In the genomic region with DNA sequence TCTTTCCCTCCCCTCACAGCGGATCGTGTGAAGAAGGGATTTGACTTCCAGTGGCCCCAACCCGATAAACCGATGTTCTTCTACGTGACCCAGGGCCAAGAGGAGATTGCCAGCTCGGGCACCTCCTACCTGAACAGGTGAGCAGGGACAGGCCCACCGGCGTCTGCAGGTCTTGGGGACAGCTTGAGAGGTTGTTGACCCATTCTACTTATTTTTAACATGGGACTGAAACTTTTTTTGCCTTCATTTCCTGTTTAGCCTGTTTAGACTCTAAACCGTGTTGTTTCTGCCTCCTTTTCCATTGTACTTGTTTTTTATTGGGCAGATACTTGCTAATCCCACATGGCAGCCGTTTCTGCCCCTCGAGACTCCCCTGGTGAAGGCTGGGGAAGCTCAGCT, we compare ENCODE assay signal across 22 cellular contexts. TPM values are rescaled to one million over a fixed set of nuclear protein-coding genes. Genes with fewer than 3 reads are reported as not detected.
A peak's percentile ranks its signal among the peaks of the same experiment; 100 is the strongest.
DNase-seq lines count a peak whose midpoint lies in the region; ATAC-seq and TF ChIP-seq lines count a peak whose summit lies in the region.
"Had no signal": no experiment of that assay in that cellular context is flagged by ENCODE, and none has a peak within 500 bp of the region (broad histone marks: within the 10 kb centered on the region; RNA-seq: fewer than 3 reads in every experiment).

No MANE protein-coding gene starts in this region.

- H3K4me2 ChIP-seq in osteoblast (ENCODE audit: insufficient read depth, low read length): no peak overlapping the region
- H3K4me2 ChIP-seq: PC-9 had no signal

- H3K27ac ChIP-seq in left ventricle myocardium inferior (replicated peaks) (peak overlapping the region; percentile 42), right cardiac atrium (ENCODE audit: low read length) (no peak overlapping the region), osteoblast (ENCODE audit: low read depth, low read length) (no peak overlapping the region)
- H3K27ac ChIP-seq: PC-9 had no signal

- H3K27me3 Mint-ChIP-seq in central memory CD8-positive, alpha-beta T cell: no peaks in the 10 kb centered on the region
- H3K27me3 Mint-ChIP-seq in HFFc6 (ENCODE audit: insufficient read depth): peaks cover 2% of the 10 kb centered on the region; the same call in 1 of the 2 replicates
- H3K27me3 Mint-ChIP-seq: CD4-positive, alpha-beta memory T cell had no signal

- H3K9me3 ChIP-seq in left ventricle myocardium inferior (replicated peaks) (no peaks in the 10 kb centered on the region), right cardiac atrium (ENCODE audit: control insufficient read depth, low read length) (no peaks in the 10 kb centered on the region), osteoblast (ENCODE audit: low read depth, low read length) (no peaks in the 10 kb centered on the region)

- H3K4me1 ChIP-seq in left ventricle myocardium inferior (peaks cover 21% of the 10 kb centered on the region), right cardiac atrium (ENCODE audit: control insufficient read depth, insufficient read depth, low read length) (no peaks in the 10 kb centered on the region), osteoblast (ENCODE audit: insufficient read depth, low read length) (no peaks in the 10 kb centered on the region)

- H3K27ac Mint-ChIP-seq in central memory CD8-positive, alpha-beta T cell (ENCODE audit: low read depth): peak overlapping the region; percentile 73
- no peak overlapping the region for H3K27ac Mint-ChIP-seq in stimulated activated effector memory CD8-positive, alpha-beta T cell treated with anti-CD3 and anti-CD28 coated beads, Interleukin-12 subunit alpha, Interleukin-12 subunit beta, amount 100 ng/mL, for 72 hours
- no peak overlapping the region for H3K27ac Mint-ChIP-seq in HFFc6

- H3K4me3 Mint-ChIP-seq in central memory CD8-positive, alpha-beta T cell: no peak overlapping the region
- no peak overlapping the region for H3K4me3 Mint-ChIP-seq in stimulated activated effector memory CD8-positive, alpha-beta T cell treated with anti-CD3 and anti-CD28 coated beads, Interleukin-12 subunit alpha, Interleukin-12 subunit beta, amount 100 ng/mL, for 72 hours
- H3K4me3 Mint-ChIP-seq in HFFc6: no peak overlapping the region
- H3K4me3 Mint-ChIP-seq: CD4-positive, alpha-beta memory T cell had no signal

- H2AFZ ChIP-seq in osteoblast (ENCODE audit: low read length): no peak overlapping the region
- H2AFZ ChIP-seq: PC-9 had no signal

- peaks cover 100% of the 10 kb centered on the region for H3K36me3 ChIP-seq in left ventricle myocardium inferior
- peaks cover 96% of the 10 kb centered on the region for H3K36me3 ChIP-seq in osteoblast (ENCODE audit: insufficient read depth, low read length)

- peaks cover 70% of the 10 kb centered on the region for H3K36me3 Mint-ChIP-seq in central memory CD8-positive, alpha-beta T cell (ENCODE audit: insufficient read depth)
- peaks cover 93% of the 10 kb centered on the region for H3K36me3 Mint-ChIP-seq in stimulated activated effector memory CD8-positive, alpha-beta T cell treated with anti-CD3 and anti-CD28 coated beads, Interleukin-12 subunit alpha, Interleukin-12 subunit beta, amount 100 ng/mL, for 72 hours
- H3K36me3 Mint-ChIP-seq in HFFc6 (ENCODE audit: low read depth): peaks cover 15% of the 10 kb centered on the region; the same call in 1 of the 2 replicates

- H3K4me3 ChIP-seq in left ventricle myocardium inferior (peak overlapping the region; percentile 14), right cardiac atrium (ENCODE audit: low read length) (no peak overlapping the region), osteoblast (ENCODE audit: insufficient read depth, low read length) (no peak overlapping the region)
- H3K4me3 ChIP-seq: PC-9 had no signal

- intact Hi-C loops in left ventricle myocardium inferior (cut with micrococcal nuclease): no loop called here
- intact Hi-C loops in right cardiac atrium (cut with DNase I): loop anchor here in 1 of 4 donors (10.0 kb wide), 1 partner anchor 416 kb away; no protein-coding TSS in a partner anchor

- no peaks in the 10 kb centered on the region for H3K9me3 Mint-ChIP-seq in central memory CD8-positive, alpha-beta T cell
- H3K9me3 Mint-ChIP-seq in stimulated activated effector memory CD8-positive, alpha-beta T cell treated with anti-CD3 and anti-CD28 coated beads, Interleukin-12 subunit alpha, Interleukin-12 subunit beta, amount 100 ng/mL, for 72 hours: no peaks in the 10 kb centered on the region
- H3K9me3 Mint-ChIP-seq in HFFc6: no peaks in the 10 kb centered on the region

- no peak for TF ChIP-seq CTCF in left ventricle myocardium inferior (IDR thresholded peaks at IDR 0.05; ENCODE audit: borderline replicate concordance)
- TF ChIP-seq CTCF in osteoblast (IDR thresholded peaks at IDR 0.05; ENCODE audit: extremely low read depth, low read depth, low read length): no peak
- no peak for TF ChIP-seq CTCF in HFFc6 (IDR thresholded peaks at IDR 0.05)

- H4K20me1 ChIP-seq in osteoblast (ENCODE audit: insufficient read depth, low read length): peaks cover 44% of the 10 kb centered on the region

- peaks cover 14% of the 10 kb centered on the region for H3K4me1 Mint-ChIP-seq in central memory CD8-positive, alpha-beta T cell
- H3K4me1 Mint-ChIP-seq in stimulated activated effector memory CD8-positive, alpha-beta T cell treated with anti-CD3 and anti-CD28 coated beads, Interleukin-12 subunit alpha, Interleukin-12 subunit beta, amount 100 ng/mL, for 72 hours: no peaks in the 10 kb centered on the region
- H3K4me1 Mint-ChIP-seq in HFFc6 (ENCODE audit: low read depth): no peaks in the 10 kb centered on the region
- H3K4me1 Mint-ChIP-seq: CD4-positive, alpha-beta memory T cell had no signal

- no peak for ATAC-seq in right cardiac atrium
- ATAC-seq in central memory CD8-positive, alpha-beta T cell (replicated peaks; ENCODE audit: extremely low read depth, poor library complexity, severe bottlenecking): no peak
- ATAC-seq in stimulated activated effector memory CD8-positive, alpha-beta T cell treated with anti-CD3 and anti-CD28 coated beads, Interleukin-12 subunit alpha, Interleukin-12 subunit beta, amount 100 ng/mL, for 72 hours: no peak
- ATAC-seq in GM18858 (IDR thresholded peaks at IDR 0.05; ENCODE audit: unreplicated experiment): no peak

- H3K27me3 ChIP-seq in left ventricle myocardium inferior (ENCODE audit: low read depth) (no peaks in the 10 kb centered on the region), right cardiac atrium (ENCODE audit: control insufficient read depth, insufficient read depth) (no peaks in the 10 kb centered on the region), osteoblast (ENCODE audit: insufficient read depth, low read length) (no peaks in the 10 kb centered on the region)

- DNase-seq in left ventricle myocardium inferior (no peak), right cardiac atrium (no peak), osteoblast (ENCODE audit: insufficient read length, low spot score, missing footprints) (peak; percentile 91), HFFc6 (no peak), retina (no peak)
- DNase-seq in central memory CD8-positive, alpha-beta T cell (ENCODE audit: low spot score in 2 of 2): no peak
- no peak for DNase-seq in stimulated activated effector memory CD8-positive, alpha-beta T cell treated with anti-CD3 and anti-CD28 coated beads, Interleukin-12 subunit alpha, Interleukin-12 subunit beta, amount 100 ng/mL, for 72 hours (ENCODE audit: low spot score in 2 of 2)
- DNase-seq: CD4-positive, alpha-beta memory T cell; COR-L47; DMS53; Kasumi-1; NCI-H1105 treated with DMSO at 0.1 percent for 48 hours; NCI-H146; NCI-H2029; NCI-H446; NCI-H524 treated with DMSO at 0.1 percent for 48 hours; NCI-H774; NK-92 treated with Interleukin-12 subunit alpha and Interleukin-12 subunit beta, amount 100 ng/mL, for 24 hours; PC-9; SHP77 treated with DMSO at 0.1 percent for 48 hours had no signal

- peaks cover 35% of the 10 kb centered on the region for H3K79me2 ChIP-seq in osteoblast (ENCODE audit: insufficient read depth, low read length)

- 64% methylated on average over 11 of the region's 11 CpGs for WGBS in right cardiac atrium

RNA-seq across cellular contexts. Expression of a gene that starts 28.5 kb away (rescaled TPM):
- total RNA-seq in left ventricle myocardium inferior (32.3 TPM), right cardiac atrium (10 to 100 TPM; 35.2 to 40.0 (median 36.8) TPM), osteoblast (36.6 and 41.0 TPM in 2 replicates)
- polyA plus RNA-seq in right cardiac atrium: 31.4 TPM
- total RNA-seq in HFFc6 (2021; fragmentation: NEBNext Ultra II Directional; extraction: Animal tissue kit (Norgen Biotek cat#: 25700)): 10 to 100 TPM; 46.3 to 54.7 (median 51.4) TPM

RNA-seq across cellular contexts. Expression of a gene that starts 35.7 kb away (rescaled TPM):
- total RNA-seq in left ventricle myocardium inferior (1.4 TPM), right cardiac atrium (1 to 10 TPM; 1.1 to 1.9 (median 1.6) TPM), osteoblast (0.29 and 0.36 TPM in 2 replicates)
- polyA plus RNA-seq in right cardiac atrium: 1.1 TPM
- total RNA-seq in HFFc6 (2021; fragmentation: NEBNext Ultra II Directional; extraction: Animal tissue kit (Norgen Biotek cat#: 25700)): 1 to 10 TPM in 5 of 6 experiments, under 1 TPM in 1; 0.96 to 2.1 (median 1.3) TPM
- total RNA-seq: CD4-positive, alpha-beta memory T cell; HT-29 had no signal
- polyA plus RNA-seq: CD4-positive, alpha-beta memory T cell had no signal

RNA-seq across cellular contexts. Expression of a gene that starts 58.9 kb away (rescaled TPM):
- total RNA-seq in left ventricle myocardium inferior (128 TPM), right cardiac atrium (100 to 1,000 TPM; 108 to 157 (median 146) TPM), osteoblast (179 and 180 TPM in 2 replicates)
- polyA plus RNA-seq in right cardiac atrium: 180 TPM
- total RNA-seq in HFFc6 (2021; fragmentation: NEBNext Ultra II Directional; extraction: Animal tissue kit (Norgen Biotek cat#: 25700)): 100 to 1,000 TPM; 268 to 315 (median 286) TPM

RNA-seq across cellular contexts. Expression of a gene that starts 59.2 kb away (rescaled TPM):
- total RNA-seq in left ventricle myocardium inferior (22.4 TPM), right cardiac atrium (10 to 100 TPM; 21.2 to 30.5 (median 27.2) TPM), osteoblast (46.7 and 52.5 TPM in 2 replicates)
- 30.7 TPM for polyA plus RNA-seq in right cardiac atrium
- total RNA-seq in HFFc6 (2021; fragmentation: NEBNext Ultra II Directional; extraction: Animal tissue kit (Norgen Biotek cat#: 25700)): 10 to 100 TPM; 37.8 to 57.4 (median 44.0) TPM
